Comparison of ENCODE assay signal across 8 cellular contexts in genomic region chr5:6632931-6633468, GRCh38. TPM values are rescaled to one million over a fixed set of nuclear protein-coding genes. Genes with fewer than 3 reads are reported as not detected.
DNase-seq lines count a peak whose midpoint lies in the region; FAIRE-seq and TF ChIP-seq lines count a peak whose summit lies in the region.

TSS of gene NSUN2 (minus strand) at chr5:6633044. CDS start at chr5:6632979, 65 bp downstream.
TSS of gene SRD5A1 (plus strand) at chr5:6633440. CDS start at chr5:6633577, 137 bp downstream.

- TF ChIP-seq CTCF in HFFc6 (IDR thresholded peaks at IDR 0.05) (no peak), neutrophil (IDR thresholded peaks at IDR 0.05) (no peak)

- peak within 1 kb of the TSS; percentile 100 for H3K4me3 Mint-ChIP-seq in HFFc6

- H3K4me3 ChIP-seq in neutrophil (ENCODE audit: low read depth in 1 of 2, low read length in 1 of 2), result peak within 1 kb of the TSS; percentile 77 to 89

- peaks cover 25% of the 10 kb centered on the region in 2 experiments for H3K4me1 ChIP-seq in neutrophil (ENCODE audit: control insufficient read depth in 1 of 2, insufficient read depth in 1 of 2, low read depth in 1 of 2, low read length in 1 of 2)

- peaks cover 18% of the 10 kb centered on the region for H3K36me3 ChIP-seq in neutrophil

- no peaks in the 10 kb centered on the region; the same call in 1 of the 2 replicates for H3K27me3 Mint-ChIP-seq in HFFc6 (ENCODE audit: insufficient read depth)

- peaks cover 24% of the 10 kb centered on the region for H3K27me3 ChIP-seq in neutrophil

- no peaks in the 10 kb centered on the region for H3K9me3 ChIP-seq in neutrophil

- peak; percentile 74 for DNase-seq in GM04504 (ENCODE audit: low read depth)
- peak; percentile 74 for DNase-seq in HFFc6
- DNase-seq in NAMALWA (ENCODE audit: low spot score), result peak; percentile 96
- DNase-seq in SK-MEL-5 (ENCODE audit: low read depth, low spot score), result peak; percentile 94
- DNase-seq in activated naive CD4-positive, alpha-beta T cell treated with Interleukin-2 at 50 U/mL for 16 hours, result peak; percentile 90
- DNase-seq in frontal cortex (ENCODE audit: low spot score in 2 of 2), result peak; percentile 99
- DNase-seq in substantia nigra (lab: John Stamatoyannopoulos, UW), result peak; percentile 42 to 99 (median 92)

- in situ Hi-C loops in SK-MEL-5 (cut with HindIII; ENCODE audit: low pct_unique_long_range_greater_than_20kb, low sequenced_read_pairs), result no loop called here

- no peak for FAIRE-seq in frontal cortex (lab: Jason Lieb, UNC)

- H3K9me3 Mint-ChIP-seq in HFFc6, result no peaks in the 10 kb centered on the region

- H3K4me1 Mint-ChIP-seq in HFFc6 (ENCODE audit: low read depth), result peaks cover 44% of the 10 kb centered on the region

- H3K27ac Mint-ChIP-seq in HFFc6, result peak within 1 kb of the TSS; percentile 99

- H3K27ac ChIP-seq in neutrophil (peak within 1 kb of the TSS; percentile 93), substantia nigra (ENCODE audit: low read depth, low read length, poor library complexity, severe bottlenecking) (peak within 1 kb of the TSS; percentile 95)

- H3K36me3 Mint-ChIP-seq in HFFc6 (ENCODE audit: low read depth), result peaks cover 41% of the 10 kb centered on the region

RNA-seq across cellular contexts. Expression of gene NSUN2, which starts in this region (rescaled TPM):
- total RNA-seq in HFFc6 (2021; fragmentation: NEBNext Ultra II Directional; extraction: Animal tissue kit (Norgen Biotek cat#: 25700)), result 10 to 100 TPM; 59.9 to 67.7 (median 60.5) TPM
- 124 and 130 TPM in 2 replicates for total RNA-seq in SK-MEL-5 (2014; rRNA removed; shearing (Covaris generic))
- polyA plus RNA-seq in SK-MEL-5 (2015; cell fraction: cytosol; rRNA removed), result 121 and 145 TPM in 2 replicates
- polyA plus RNA-seq in SK-MEL-5 (2015; cell fraction: nucleus; rRNA removed), result 408 and 517 TPM in 2 replicates
- 37.5 TPM for total RNA-seq in frontal cortex

RNA-seq across cellular contexts. Expression of gene SRD5A1, which starts in this region (rescaled TPM):
- total RNA-seq in HFFc6 (2021; fragmentation: NEBNext Ultra II Directional; extraction: Animal tissue kit (Norgen Biotek cat#: 25700)), result 10 to 100 TPM; 24.0 to 28.5 (median 26.6) TPM
- 31.7 and 36.9 TPM in 2 replicates for total RNA-seq in SK-MEL-5 (2014; rRNA removed; shearing (Covaris generic))
- polyA plus RNA-seq in SK-MEL-5 (2015; cell fraction: cytosol; rRNA removed), result 69.8 and 102 TPM in 2 replicates
- polyA plus RNA-seq in SK-MEL-5 (2015; cell fraction: nucleus; rRNA removed), result 19.5 and 25.0 TPM in 2 replicates
- total RNA-seq in frontal cortex, result 44.0 TPM

Comparison
In these comparisons a context has a peak if more than half of its experiments do, and no peak if none do; other contexts are left out.
1. Peak in every context shown above with its lines: DNase-seq, H3K4me3 ChIP-seq and H3K27ac ChIP-seq.